In the genomic region with DNA sequence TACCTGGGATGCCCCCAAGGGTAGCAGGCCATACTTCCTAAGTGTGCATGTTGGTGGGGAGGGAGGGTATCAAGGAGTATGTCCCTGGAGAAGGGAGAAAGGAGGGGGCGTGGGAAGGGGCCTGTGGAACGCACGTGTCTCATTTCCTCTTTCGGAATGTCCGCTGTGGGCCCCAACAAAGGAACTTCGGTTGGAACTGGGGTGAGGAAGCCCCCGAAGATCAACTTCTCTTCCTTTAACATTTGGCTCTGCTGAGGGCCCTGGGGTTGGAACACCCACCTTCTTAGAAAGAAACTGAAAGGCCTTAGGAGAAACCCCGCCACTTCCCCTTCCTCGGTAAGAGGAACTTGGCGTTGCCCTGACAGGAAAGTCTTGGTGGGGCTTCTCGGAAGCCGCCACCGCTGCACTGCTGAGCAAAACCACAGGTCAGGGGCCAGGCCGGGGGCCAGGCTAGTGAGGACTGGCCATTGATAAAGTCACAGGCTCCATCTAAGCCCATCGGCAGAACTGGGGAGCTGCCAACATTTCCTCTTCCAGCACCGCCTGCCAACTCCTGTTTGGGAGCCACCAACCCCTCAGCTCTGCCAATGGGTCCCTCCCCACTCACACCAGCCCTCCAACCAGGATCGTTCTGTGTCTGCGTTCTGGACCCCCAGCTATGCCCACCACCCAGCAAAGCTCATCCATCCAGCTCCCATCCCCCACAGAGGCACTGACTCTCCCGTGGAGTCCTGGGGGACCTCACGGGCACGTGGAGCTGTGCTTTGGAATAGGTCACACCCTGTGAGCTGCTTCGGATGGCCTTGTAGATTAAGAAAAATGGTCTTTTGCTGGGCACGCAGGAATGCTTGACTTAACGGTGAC, we compare ENCODE assay signal across 8 cellular contexts. TPM values are rescaled to one million over a fixed set of nuclear protein-coding genes. Genes with fewer than 3 reads are reported as not detected.
A peak's percentile ranks its signal among the peaks of the same experiment; 100 is the strongest.
DNase-seq lines count a peak whose midpoint lies in the region; ATAC-seq lines count a peak whose summit lies in the region.

No MANE protein-coding gene starts in this region.

- H3K4me1 ChIP-seq in mucosa of rectum (ENCODE audit: control insufficient read depth in 2 of 2, insufficient read depth in 2 of 2, low read length in 2 of 2) = peaks cover 21 to 26% of the 10 kb centered on the region in 2 donors

- H3K9ac ChIP-seq in mucosa of rectum (ENCODE audit: low read depth in 1 of 2, low read length in 2 of 2) = peak overlapping the region in 1 of 2 donors; percentile 32

- no peaks in the 10 kb centered on the region for H3K9me3 Mint-ChIP-seq in activated naive CD4-positive, alpha-beta T cell treated with anti-CD3 and anti-CD28 coated beads, Interleukin-2, amount 50 U/mL, for 24 hours

- H3K36me3 ChIP-seq in mucosa of rectum (ENCODE audit: control insufficient read depth in 2 of 2, insufficient read depth in 2 of 2, low read length in 2 of 2) = no peaks in the 10 kb centered on the region

- peak; percentile 19 for ATAC-seq in GM19468 (IDR thresholded peaks at IDR 0.05; ENCODE audit: extremely low read depth, unreplicated experiment)

- no peaks in the 10 kb centered on the region for H3K27me3 ChIP-seq in mucosa of rectum (ENCODE audit: control insufficient read depth in 2 of 2, insufficient read depth in 2 of 2, low read length in 2 of 2)

- no peaks in the 10 kb centered on the region for H3K27me3 Mint-ChIP-seq in activated naive CD4-positive, alpha-beta T cell treated with anti-CD3 and anti-CD28 coated beads, Interleukin-2, amount 50 U/mL, for 24 hours

- H3K4me3 Mint-ChIP-seq in activated naive CD4-positive, alpha-beta T cell treated with anti-CD3 and anti-CD28 coated beads, Interleukin-2, amount 50 U/mL, for 24 hours = peak overlapping the region; percentile 83

- no peaks in the 10 kb centered on the region for H3K9me3 ChIP-seq in mucosa of rectum (ENCODE audit: control insufficient read depth in 2 of 2, low read length in 2 of 2)

- peak overlapping the region in 1 of 2 donors; percentile 26 for H3K4me3 ChIP-seq in mucosa of rectum (ENCODE audit: low read length in 2 of 2)

- H3K27ac ChIP-seq in mucosa of rectum (ENCODE audit: low read depth in 2 of 2, low read length in 2 of 2) = peak overlapping the region; percentile 19 to 78

- DNase-seq in SKM-1 (lab: John Stamatoyannopoulos, UW; ENCODE audit: unreplicated experiment) (peak; percentile 92), superior temporal gyrus (ENCODE audit: extremely low spot score) (peak; percentile 37), SHP77 (lab: John Stamatoyannopoulos, UW) (no peak), EL (no peak), occipital lobe (lab: John Stamatoyannopoulos, UW) (no peak)

- peak overlapping the region; percentile 99 for H3K27ac Mint-ChIP-seq in activated naive CD4-positive, alpha-beta T cell treated with anti-CD3 and anti-CD28 coated beads, Interleukin-2, amount 50 U/mL, for 24 hours

- no peaks in the 10 kb centered on the region for H3K36me3 Mint-ChIP-seq in activated naive CD4-positive, alpha-beta T cell treated with anti-CD3 and anti-CD28 coated beads, Interleukin-2, amount 50 U/mL, for 24 hours

- peaks cover 71% of the 10 kb centered on the region for H3K4me1 Mint-ChIP-seq in activated naive CD4-positive, alpha-beta T cell treated with anti-CD3 and anti-CD28 coated beads, Interleukin-2, amount 50 U/mL, for 24 hours

RNA-seq across cellular contexts. Expression of a gene that starts 44.8 kb away (rescaled TPM):
- total RNA-seq in occipital lobe = 2.0 TPM

Comparison
In these comparisons a context has a peak if more than half of its experiments do, and no peak if none do; other contexts are left out.
1. DNase-seq: peak in SKM-1 (single experiment) and superior temporal gyrus (single experiment); none in SHP77 (0 of 2), EL (single experiment) and occipital lobe (single experiment).